Comparison of ENCODE assay signal across 23 cellular contexts in the genomic region with DNA sequence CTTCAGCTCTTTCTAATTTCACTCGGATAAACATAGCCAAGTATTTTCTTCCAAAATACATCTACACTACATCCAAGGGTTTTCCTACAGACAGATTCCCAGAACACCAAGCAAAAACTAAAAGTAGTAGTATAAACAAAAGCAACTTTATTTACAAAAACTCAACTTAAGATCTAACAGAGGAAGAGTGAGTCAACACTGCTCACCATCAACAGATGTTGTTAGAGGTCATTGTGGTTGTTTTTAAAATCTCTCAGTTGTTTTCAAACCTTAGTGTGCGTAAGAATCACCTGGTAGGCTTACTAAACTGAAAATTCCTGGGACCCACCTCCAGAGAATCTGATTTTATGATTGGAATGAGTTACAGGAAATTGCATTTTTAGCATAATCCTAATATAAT.
"Had no signal": no experiment of that assay in that cellular context is flagged by ENCODE, and none has a peak within 500 bp of the region (broad histone marks: within the 10 kb centered on the region; RNA-seq: fewer than 3 reads in every experiment).

No MANE protein-coding gene starts in this region.

- H3K4me3 ChIP-seq: colonic mucosa, esophagus muscularis mucosa, heart right ventricle, left lung, lower lobe of right lung had no signal

- H3K27ac ChIP-seq: colonic mucosa, esophagus muscularis mucosa, foreskin keratinocyte, heart right ventricle, left lung, lower lobe of right lung had no signal

- DNase-seq: colonic mucosa; cortex of kidney; effector CD8-positive, alpha-beta T cell; effector memory CD8-positive, alpha-beta T cell; endodermal cell; foreskin keratinocyte; glutamatergic neuron; head of caudate nucleus; heart right ventricle; hippocampal formation; left cardiac atrium; left lung; left ventricle myocardium superior; lower lobe of right lung; mesendoderm; midbrain; naive B cell; naive thymus-derived CD8-positive, alpha-beta T cell had no signal

- FAIRE-seq: endothelial cell of umbilical vein, frontal cortex, islet of Langerhans, keratinocyte had no signal

- H3K4me1 ChIP-seq: colonic mucosa, esophagus muscularis mucosa, foreskin keratinocyte, heart right ventricle, left lung, lower lobe of right lung had no signal

- H3K9me3 ChIP-seq: colonic mucosa, esophagus muscularis mucosa, lower lobe of right lung had no signal

- H3K27me3 ChIP-seq: colonic mucosa, foreskin keratinocyte, heart right ventricle, left lung had no signal

- H3K36me3 ChIP-seq: colonic mucosa, esophagus muscularis mucosa, heart right ventricle, left lung, lower lobe of right lung had no signal
